In genomic region chr6:13526339-13526717, GRCh38 we compare ENCODE assay signal across 15 cellular contexts. TPM values are rescaled to one million over a fixed set of nuclear protein-coding genes. Genes with fewer than 3 reads are reported as not detected.
A peak's percentile ranks its signal among the peaks of the same experiment; 100 is the strongest.
DNase-seq lines count a peak whose midpoint lies in the region; ATAC-seq and TF ChIP-seq lines count a peak whose summit lies in the region.
"Had no signal": no experiment of that assay in that cellular context is flagged by ENCODE, and none has a peak within 500 bp of the region (broad histone marks: within the 10 kb centered on the region; RNA-seq: fewer than 3 reads in every experiment).

No MANE protein-coding gene starts in this region.

- peak overlapping the region in 4 of 5 donors; percentile 59 to 71 (median 64) for H3K4me3 Mint-ChIP-seq in immature natural killer cell
- H3K4me3 Mint-ChIP-seq: activated CD4-positive, alpha-beta memory T cell treated with anti-CD3 and anti-CD28 coated beads, Interleukin-2, amount 10 ng/mL, durations not matched to agents 7 days and 5 days; HFFc6 had no signal

- 73 to 88% methylated on average over 1 of the region's 1 CpG for WGBS in tibial nerve, 2 donors

- TF ChIP-seq EP300 in tibial nerve (IDR thresholded peaks at IDR 0.05), result no peak

- ATAC-seq in Right ventricle myocardium superior (ENCODE audit: poor library complexity), result no peak
- no peak for ATAC-seq in GM18867 (IDR thresholded peaks at IDR 0.05; ENCODE audit: unreplicated experiment)
- ATAC-seq: PC-3 had no signal

- no peak overlapping the region for H2AFZ ChIP-seq in MM.1S (ENCODE audit: low read length)

- H3K9me3 ChIP-seq in left ventricle myocardium inferior (replicated peaks), result no peaks in the 10 kb centered on the region
- no peaks in the 10 kb centered on the region for H3K9me3 ChIP-seq in MM.1S (replicated peaks; ENCODE audit: insufficient read depth, low read length)
- no peaks in the 10 kb centered on the region for H3K9me3 ChIP-seq in tibial nerve
- H3K9me3 ChIP-seq: ascending aorta had no signal

- no peaks in the 10 kb centered on the region for H4K20me1 ChIP-seq in MM.1S (ENCODE audit: insufficient read depth, low read length)

- no peak for DNase-seq in left ventricle myocardium inferior
- no peak for DNase-seq in Right ventricle myocardium superior
- DNase-seq in MM.1S, result no peak
- DNase-seq in immature natural killer cell, result no peak
- no peak for DNase-seq in tibial nerve (ENCODE audit: low spot score in 2 of 2)
- no peak for DNase-seq in NCI-H2227 treated with DMSO at 0.1 percent for 48 hours (lab: John Stamatoyannopoulos, UW)
- no peak for DNase-seq in COLO829 (ENCODE audit: low spot score)
- DNase-seq: activated CD4-positive, alpha-beta memory T cell treated with anti-CD3 and anti-CD28 coated beads, Interleukin-2, amount 10 ng/mL, durations not matched to agents 7 days and 5 days; Calu3; HFFc6; midbrain; PC-3 had no signal

- peak overlapping the region; percentile 70; the same call in 1 of the 2 replicates for H3K4me2 ChIP-seq in MM.1S (ENCODE audit: low read depth, low read length)

- H3K27ac ChIP-seq in left ventricle myocardium inferior (replicated peaks) (peak overlapping the region; percentile 80), MM.1S (ENCODE audit: low read length) (peak overlapping the region; percentile 91), tibial nerve (peak overlapping the region in 3 of 4 donors; percentile 20 to 76 (median 36))

- H3F3A ChIP-seq in MM.1S (ENCODE audit: insufficient read depth, low read length), result peaks cover 23% of the 10 kb centered on the region

- no peaks in the 10 kb centered on the region for H3K36me3 Mint-ChIP-seq in immature natural killer cell

- no peaks in the 10 kb centered on the region for H3K9me2 ChIP-seq in MM.1S (replicated peaks; ENCODE audit: insufficient read depth, low read length)

- peak overlapping the region in 3 of 6 donors; percentile 10 to 82 (median 74) for H3K27ac Mint-ChIP-seq in immature natural killer cell
- H3K27ac Mint-ChIP-seq: activated CD4-positive, alpha-beta memory T cell treated with anti-CD3 and anti-CD28 coated beads, Interleukin-2, amount 10 ng/mL, durations not matched to agents 7 days and 5 days; HFFc6 had no signal

- H3K9ac ChIP-seq in MM.1S (ENCODE audit: low read length), result peak overlapping the region; percentile 32

- H3K79me2 ChIP-seq in MM.1S (ENCODE audit: low read length), result no peaks in the 10 kb centered on the region

- TF ChIP-seq CTCF in left ventricle myocardium inferior (IDR thresholded peaks at IDR 0.05; ENCODE audit: borderline replicate concordance), result no peak
- TF ChIP-seq CTCF in MM.1S (IDR thresholded peaks at IDR 0.05; ENCODE audit: low read length), result no peak
- no peak for TF ChIP-seq CTCF in tibial nerve (IDR thresholded peaks at IDR 0.05)

- no peaks in the 10 kb centered on the region for H3K27me3 ChIP-seq in left ventricle myocardium inferior (ENCODE audit: low read depth)
- H3K27me3 ChIP-seq in MM.1S (replicated peaks; ENCODE audit: insufficient read depth, low read length), result no peaks in the 10 kb centered on the region
- H3K27me3 ChIP-seq in tibial nerve, result no peaks in the 10 kb centered on the region
- H3K27me3 ChIP-seq: ascending aorta had no signal

- H3K4me1 ChIP-seq in left ventricle myocardium inferior (peaks cover 56% of the 10 kb centered on the region), MM.1S (ENCODE audit: low read length) (peaks cover 39% of the 10 kb centered on the region), tibial nerve (peaks cover 0 to 13% (median 6%) of the 10 kb centered on the region in 4 donors)
- H3K4me1 ChIP-seq: ascending aorta had no signal

- H3K36me3 ChIP-seq in left ventricle myocardium inferior (no peaks in the 10 kb centered on the region), MM.1S (replicated peaks; ENCODE audit: insufficient read depth, low read length) (no peaks in the 10 kb centered on the region), tibial nerve (no peaks in the 10 kb centered on the region)
- H3K36me3 ChIP-seq: ascending aorta had no signal

- H3K9me3 Mint-ChIP-seq in immature natural killer cell, result no peaks in the 10 kb centered on the region
- H3K9me3 Mint-ChIP-seq: activated CD4-positive, alpha-beta memory T cell treated with anti-CD3 and anti-CD28 coated beads, Interleukin-2, amount 10 ng/mL, durations not matched to agents 7 days and 5 days; HFFc6 had no signal

- intact Hi-C loops in left ventricle myocardium inferior (cut with micrococcal nuclease), result no loop called here
- intact Hi-C loops in Right ventricle myocardium superior (cut with DNase I), result no loop called here

- H3K4me3 ChIP-seq in left ventricle myocardium inferior (no peak overlapping the region), MM.1S (ENCODE audit: low read length) (peak overlapping the region; percentile 22; the same call in 1 of the 2 replicates), tibial nerve (no peak overlapping the region)
- H3K4me3 ChIP-seq: ascending aorta, skin epidermis had no signal

- TF ChIP-seq POLR2A in tibial nerve (IDR thresholded peaks at IDR 0.05), result no peak

- peaks cover 2 to 4% (median 4%) of the 10 kb centered on the region in 3 donors for H3K27me3 Mint-ChIP-seq in immature natural killer cell (ENCODE audit: low read depth in 3 of 3)

- peaks cover 17 to 24% of the 10 kb centered on the region in 2 donors for H3K4me1 Mint-ChIP-seq in immature natural killer cell

RNA-seq across cellular contexts. Expression of gene GFOD1, which starts 38.9 kb away (rescaled TPM):
- total RNA-seq in left ventricle myocardium inferior, result 51.6 TPM
- total RNA-seq in Right ventricle myocardium superior, result 46.2 TPM
- polyA plus RNA-seq in immature natural killer cell, result 10 to 100 TPM; 22.5 to 68.8 (median 49.3) TPM
- total RNA-seq in tibial nerve, result 10 to 100 TPM; 21.8 to 49.4 (median 31.1) TPM

RNA-seq across cellular contexts. Expression of gene SIRT5, which starts 48.1 kb away (rescaled TPM):
- 58.0 TPM for total RNA-seq in left ventricle myocardium inferior
- total RNA-seq in Right ventricle myocardium superior, result 53.3 TPM
- 10 to 100 TPM in 2 of 3 donors, 1 to 10 TPM in 1; 7.5 to 12.3 (median 11.2) TPM for polyA plus RNA-seq in immature natural killer cell
- 10 to 100 TPM in 3 of 4 donors, 1 to 10 TPM in 1; 7.5 to 13.3 (median 11.7) TPM for total RNA-seq in tibial nerve

Comparison
In these comparisons a context has a peak if more than half of its experiments do, and no peak if none do; other contexts are left out.
1. H3K27ac ChIP-seq: peak in every context shown above with its lines; median percentile 91 in MM.1S; 80 in left ventricle myocardium inferior; 36 in tibial nerve.